Comparison of ENCODE assay signal across 1 cellular context in the genomic region with DNA sequence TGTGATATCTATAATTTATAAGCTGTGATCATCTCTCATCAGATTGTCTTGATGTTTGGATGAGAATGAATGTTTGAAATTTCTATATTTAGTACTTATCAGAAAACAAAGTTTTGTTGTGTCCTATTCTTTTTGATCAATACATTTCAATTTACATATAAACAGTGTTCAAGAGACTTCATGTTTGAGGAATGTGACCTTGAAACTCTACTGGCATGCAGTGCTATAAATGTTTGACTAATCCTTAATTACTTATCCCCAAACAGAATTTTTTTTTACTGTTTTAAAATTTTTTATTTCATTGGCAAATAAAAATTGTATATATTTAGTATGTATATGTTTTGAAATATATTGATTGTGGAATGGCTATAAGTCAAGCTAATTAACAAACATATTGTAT.
TF ChIP-seq lines count a peak whose summit lies in the region.

No MANE protein-coding gene starts in this region.

TF ChIP-seq in GM23338, 12 proteins besides CTCF, POLR2A, EP300 and RAD21 (continued from another document):
- no peak for TF ChIP-seq REST (IDR thresholded peaks at IDR 0.05; ENCODE audit: unreplicated experiment)
- TF ChIP-seq, protein P1, sequence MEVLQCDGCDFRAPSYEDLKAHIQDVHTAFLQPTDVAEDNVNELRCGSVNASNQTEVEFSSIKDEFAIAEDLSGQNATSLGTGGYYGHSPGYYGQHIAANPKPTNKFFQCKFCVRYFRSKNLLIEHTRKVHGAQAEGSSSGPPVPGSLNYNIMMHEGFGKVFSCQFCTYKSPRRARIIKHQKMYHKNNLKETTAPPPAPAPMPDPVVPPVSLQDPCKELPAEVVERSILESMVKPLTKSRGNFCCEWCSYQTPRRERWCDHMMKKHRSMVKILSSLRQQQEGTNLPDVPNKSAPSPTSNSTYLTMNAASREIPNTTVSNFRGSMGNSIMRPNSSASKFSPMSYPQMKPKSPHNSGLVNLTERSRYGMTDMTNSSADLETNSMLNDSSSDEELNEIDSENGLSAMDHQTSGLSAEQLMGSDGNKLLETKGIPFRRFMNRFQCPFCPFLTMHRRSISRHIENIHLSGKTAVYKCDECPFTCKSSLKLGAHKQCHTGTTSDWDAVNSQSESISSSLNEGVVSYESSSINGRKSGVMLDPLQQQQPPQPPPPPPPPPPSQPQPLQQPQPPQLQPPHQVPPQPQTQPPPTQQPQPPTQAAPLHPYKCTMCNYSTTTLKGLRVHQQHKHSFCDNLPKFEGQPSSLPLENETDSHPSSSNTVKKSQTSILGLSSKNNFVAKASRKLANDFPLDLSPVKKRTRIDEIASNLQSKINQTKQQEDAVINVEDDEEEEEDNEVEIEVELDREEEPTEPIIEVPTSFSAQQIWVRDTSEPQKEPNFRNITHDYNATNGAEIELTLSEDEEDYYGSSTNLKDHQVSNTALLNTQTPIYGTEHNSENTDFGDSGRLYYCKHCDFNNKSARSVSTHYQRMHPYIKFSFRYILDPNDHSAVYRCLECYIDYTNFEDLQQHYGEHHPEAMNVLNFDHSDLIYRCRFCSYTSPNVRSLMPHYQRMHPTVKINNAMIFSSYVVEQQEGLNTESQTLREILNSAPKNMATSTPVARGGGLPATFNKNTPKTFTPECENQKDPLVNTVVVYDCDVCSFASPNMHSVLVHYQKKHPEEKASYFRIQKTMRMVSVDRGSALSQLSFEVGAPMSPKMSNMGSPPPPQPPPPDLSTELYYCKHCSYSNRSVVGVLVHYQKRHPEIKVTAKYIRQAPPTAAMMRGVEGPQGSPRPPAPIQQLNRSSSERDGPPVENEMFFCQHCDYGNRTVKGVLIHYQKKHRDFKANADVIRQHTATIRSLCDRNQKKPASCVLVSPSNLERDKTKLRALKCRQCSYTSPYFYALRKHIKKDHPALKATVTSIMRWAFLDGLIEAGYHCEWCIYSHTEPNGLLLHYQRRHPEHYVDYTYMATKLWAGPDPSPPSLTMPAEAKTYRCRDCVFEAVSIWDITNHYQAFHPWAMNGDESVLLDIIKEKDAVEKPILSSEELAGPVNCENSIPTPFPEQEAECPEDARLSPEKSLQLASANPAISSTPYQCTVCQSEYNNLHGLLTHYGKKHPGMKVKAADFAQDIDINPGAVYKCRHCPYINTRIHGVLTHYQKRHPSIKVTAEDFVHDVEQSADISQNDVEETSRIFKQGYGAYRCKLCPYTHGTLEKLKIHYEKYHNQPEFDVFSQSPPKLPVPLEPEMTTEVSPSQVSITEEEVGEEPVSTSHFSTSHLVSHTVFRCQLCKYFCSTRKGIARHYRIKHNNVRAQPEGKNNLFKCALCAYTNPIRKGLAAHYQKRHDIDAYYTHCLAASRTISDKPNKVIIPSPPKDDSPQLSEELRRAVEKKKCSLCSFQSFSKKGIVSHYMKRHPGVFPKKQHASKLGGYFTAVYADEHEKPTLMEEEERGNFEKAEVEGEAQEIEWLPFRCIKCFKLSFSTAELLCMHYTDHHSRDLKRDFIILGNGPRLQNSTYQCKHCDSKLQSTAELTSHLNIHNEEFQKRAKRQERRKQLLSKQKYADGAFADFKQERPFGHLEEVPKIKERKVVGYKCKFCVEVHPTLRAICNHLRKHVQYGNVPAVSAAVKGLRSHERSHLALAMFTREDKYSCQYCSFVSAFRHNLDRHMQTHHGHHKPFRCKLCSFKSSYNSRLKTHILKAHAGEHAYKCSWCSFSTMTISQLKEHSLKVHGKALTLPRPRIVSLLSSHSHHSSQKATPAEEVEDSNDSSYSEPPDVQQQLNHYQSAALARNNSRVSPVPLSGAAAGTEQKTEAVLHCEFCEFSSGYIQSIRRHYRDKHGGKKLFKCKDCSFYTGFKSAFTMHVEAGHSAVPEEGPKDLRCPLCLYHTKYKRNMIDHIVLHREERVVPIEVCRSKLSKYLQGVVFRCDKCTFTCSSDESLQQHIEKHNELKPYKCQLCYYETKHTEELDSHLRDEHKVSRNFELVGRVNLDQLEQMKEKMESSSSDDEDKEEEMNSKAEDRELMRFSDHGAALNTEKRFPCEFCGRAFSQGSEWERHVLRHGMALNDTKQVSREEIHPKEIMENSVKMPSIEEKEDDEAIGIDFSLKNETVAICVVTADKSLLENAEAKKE (CRISPR knock-in tag; IDR thresholded peaks at IDR 0.05) = no peak
TF ChIP-seq in GM23338: peak in this region for 0.
